22 cellular contexts compared by ENCODE assay signal in genomic region chr2:145350011-145350410, GRCh38.
A peak's percentile ranks its signal among the peaks of the same experiment; 100 is the strongest.
DNase-seq lines count a peak whose midpoint lies in the region; ATAC-seq and TF ChIP-seq lines count a peak whose summit lies in the region.
"Had no signal": no experiment of that assay in that cellular context is flagged by ENCODE, and none has a peak within 500 bp of the region (broad histone marks: within the 10 kb centered on the region; RNA-seq: fewer than 3 reads in every experiment).

No MANE protein-coding gene starts in this region.

- H3K27ac Mint-ChIP-seq in naive thymus-derived CD4-positive, alpha-beta T cell, result no peak overlapping the region
- H3K27ac Mint-ChIP-seq: activated naive CD4-positive, alpha-beta T cell treated with anti-CD3 and anti-CD28 coated beads, Interleukin-2, amount 10 ng/mL, durations not matched to agents 7 days and 5 days; naive thymus-derived CD8-positive, alpha-beta T cell; T-cell had no signal

- H3K36me3 Mint-ChIP-seq in naive thymus-derived CD4-positive, alpha-beta T cell, result no peaks in the 10 kb centered on the region
- H3K36me3 Mint-ChIP-seq: activated naive CD4-positive, alpha-beta T cell treated with anti-CD3 and anti-CD28 coated beads, Interleukin-2, amount 10 ng/mL, durations not matched to agents 7 days and 5 days; naive thymus-derived CD8-positive, alpha-beta T cell; T-cell had no signal

- H3K27ac ChIP-seq in AG04450 (ENCODE audit: low read depth, low read length), result no peak overlapping the region
- no peak overlapping the region for H3K27ac ChIP-seq in lower lobe of right lung
- H3K27ac ChIP-seq in naive thymus-derived CD4-positive, alpha-beta T cell (ENCODE audit: low read depth, low read length), result no peak overlapping the region
- H3K27ac ChIP-seq: epithelial cell of prostate, left ventricle myocardium inferior had no signal

- 41 to 67% methylated on average over 3 of the region's 3 CpGs for WGBS in lower leg skin, 2 donors

- POLR2A ChIA-PET in AG04450 (lab: Yijun Ruan, JAX), result no interaction called here
- POLR2A ChIA-PET in naive thymus-derived CD4-positive, alpha-beta T cell (lab: Charles Lee), result no interaction called here

- DNase-seq in AG04450 (ENCODE audit: low read depth, low spot score) (peak; percentile 15), HPDE6-E6E7 (ENCODE audit: extremely low spot score) (peak; percentile 3), astrocyte of the cerebellum (ENCODE audit: low read depth) (peak; percentile 23), iris pigment epithelial cell (ENCODE audit: low read depth) (peak; percentile 75), lower leg skin (ENCODE audit: low spot score in 2 of 2) (no peak), lower lobe of right lung (no peak), OCI-M2 (lab: John Stamatoyannopoulos, UW; ENCODE audit: unreplicated experiment) (no peak)
- DNase-seq in naive thymus-derived CD4-positive, alpha-beta T cell, result no peak
- DNase-seq: activated CD4-positive, CD25-positive, alpha-beta regulatory T cell; activated naive CD4-positive, alpha-beta T cell treated with anti-CD3 and anti-CD28 coated beads, Interleukin-2, amount 10 ng/mL, durations not matched to agents 7 days and 5 days; H9; Kasumi-1; left ventricle myocardium inferior; naive thymus-derived CD8-positive, alpha-beta T cell; NCI-H2029; NCI-H526; retina; stimulated activated CD4-positive, alpha-beta T cell treated with anti-CD3 and anti-CD28 coated beads, Interleukin-4, amount 100 ng/mL, for 24 hours; T-cell; trophoblast cell had no signal

- no peaks in the 10 kb centered on the region for H3K36me3 ChIP-seq in lower lobe of right lung
- H3K36me3 ChIP-seq in naive thymus-derived CD4-positive, alpha-beta T cell (ENCODE audit: control insufficient read depth in 2 of 3, insufficient read depth in 3 of 3, low read length in 3 of 3), result no peaks in the 10 kb centered on the region
- H3K36me3 ChIP-seq: left ventricle myocardium inferior had no signal

- no peaks in the 10 kb centered on the region for H3K27me3 Mint-ChIP-seq in naive thymus-derived CD4-positive, alpha-beta T cell
- H3K27me3 Mint-ChIP-seq: activated naive CD4-positive, alpha-beta T cell treated with anti-CD3 and anti-CD28 coated beads, Interleukin-2, amount 10 ng/mL, durations not matched to agents 7 days and 5 days had no signal

- intact Hi-C loops in lower leg skin (cut with DNase I; ENCODE audit: low total_unique reads) (no loop called here), lower lobe of right lung (cut with DNase I) (no loop called here)
- intact Hi-C loops in naive thymus-derived CD4-positive, alpha-beta T cell (cut with micrococcal nuclease), result no loop called here

- no peak for ATAC-seq in lower lobe of right lung
- ATAC-seq in naive thymus-derived CD4-positive, alpha-beta T cell, result no peak
- ATAC-seq: naive thymus-derived CD8-positive, alpha-beta T cell; Panc1; T-cell had no signal

- H3K4me1 ChIP-seq in lower lobe of right lung, result no peaks in the 10 kb centered on the region
- H3K4me1 ChIP-seq in naive thymus-derived CD4-positive, alpha-beta T cell (ENCODE audit: control insufficient read depth in 2 of 2, insufficient read depth in 2 of 2, low read length in 2 of 2), result no peaks in the 10 kb centered on the region
- H3K4me1 ChIP-seq: left ventricle myocardium inferior had no signal

- H3K4me3 ChIP-seq in AG04450 (ENCODE audit: low read depth, low read length), result no peak overlapping the region
- no peak overlapping the region for H3K4me3 ChIP-seq in astrocyte of the cerebellum (ENCODE audit: low read depth, low read length)
- H3K4me3 ChIP-seq in lower leg skin (ENCODE audit: low read depth, poor library complexity, severe bottlenecking), result no peak overlapping the region
- no peak overlapping the region for H3K4me3 ChIP-seq in lower lobe of right lung
- H3K4me3 ChIP-seq in naive thymus-derived CD4-positive, alpha-beta T cell (ENCODE audit: low read length), result no peak overlapping the region
- H3K4me3 ChIP-seq: left ventricle myocardium inferior had no signal

- no peak for TF ChIP-seq POLR2A in lower leg skin (IDR thresholded peaks at IDR 0.05)

- H3K9me3 ChIP-seq in AG04450 (ENCODE audit: control insufficient read depth, insufficient read depth, low read length) (no peaks in the 10 kb centered on the region), lower lobe of right lung (no peaks in the 10 kb centered on the region)
- no peaks in the 10 kb centered on the region for H3K9me3 ChIP-seq in naive thymus-derived CD4-positive, alpha-beta T cell (ENCODE audit: control insufficient read depth in 2 of 3, low read length in 3 of 3)
- H3K9me3 ChIP-seq: left ventricle myocardium inferior had no signal

- no peak overlapping the region for H3K4me3 Mint-ChIP-seq in naive thymus-derived CD4-positive, alpha-beta T cell
- H3K4me3 Mint-ChIP-seq: activated naive CD4-positive, alpha-beta T cell treated with anti-CD3 and anti-CD28 coated beads, Interleukin-2, amount 10 ng/mL, durations not matched to agents 7 days and 5 days; H9; naive thymus-derived CD8-positive, alpha-beta T cell; T-cell had no signal

- H3K27me3 ChIP-seq in AG04450 (ENCODE audit: control insufficient read depth, insufficient read depth, low read length), result no peaks in the 10 kb centered on the region
- H3K27me3 ChIP-seq in lower lobe of right lung (ENCODE audit: low read depth), result no peaks in the 10 kb centered on the region
- H3K27me3 ChIP-seq in naive thymus-derived CD4-positive, alpha-beta T cell (ENCODE audit: control insufficient read depth in 2 of 2, insufficient read depth in 2 of 2, low read length in 2 of 2), result no peaks in the 10 kb centered on the region

- in situ Hi-C loops in astrocyte of the cerebellum (cut with HindIII; ENCODE audit: low sequenced_read_pairs), result no loop called here

- TF ChIP-seq CTCF in AG04450 (IDR thresholded peaks at IDR 0.05; ENCODE audit: low read depth, low read length) (no peak), astrocyte of the cerebellum (IDR thresholded peaks at IDR 0.05; ENCODE audit: low read depth, low read length, missing control alignments) (no peak), lower leg skin (IDR thresholded peaks at IDR 0.05) (no peak), lower lobe of right lung (IDR thresholded peaks at IDR 0.05) (no peak)

- H3K9me3 Mint-ChIP-seq in naive thymus-derived CD4-positive, alpha-beta T cell, result no peaks in the 10 kb centered on the region
- H3K9me3 Mint-ChIP-seq: activated naive CD4-positive, alpha-beta T cell treated with anti-CD3 and anti-CD28 coated beads, Interleukin-2, amount 10 ng/mL, durations not matched to agents 7 days and 5 days; H9; naive thymus-derived CD8-positive, alpha-beta T cell; T-cell had no signal

- CTCF ChIA-PET in AG04450 (lab: Charles Lee), result interaction anchor here (0.6 kb wide), 1 partner anchor 10 kb away, joined by 5 read pairs; no protein-coding TSS in a partner anchor
- CTCF ChIA-PET in naive thymus-derived CD4-positive, alpha-beta T cell (lab: Charles Lee), result no interaction called here

- no peaks in the 10 kb centered on the region for H3K4me1 Mint-ChIP-seq in naive thymus-derived CD4-positive, alpha-beta T cell
- H3K4me1 Mint-ChIP-seq: activated naive CD4-positive, alpha-beta T cell treated with anti-CD3 and anti-CD28 coated beads, Interleukin-2, amount 10 ng/mL, durations not matched to agents 7 days and 5 days; H9; naive thymus-derived CD8-positive, alpha-beta T cell; T-cell had no signal

Comparison
In these comparisons a context has a peak if more than half of its experiments do, and no peak if none do; other contexts are left out.
1. DNase-seq: peak in AG04450 (single experiment), HPDE6-E6E7 (single experiment), astrocyte of the cerebellum (single experiment) and iris pigment epithelial cell (single experiment); none in lower leg skin (0 of 2), lower lobe of right lung (single experiment), naive thymus-derived CD4-positive, alpha-beta T cell (0 of 9) and OCI-M2 (single experiment).